Comparison of ENCODE assay signal across 1 cellular context in genomic region chr2:218859994-218860831, GRCh38.
TF ChIP-seq lines count a peak whose summit lies in the region.

No MANE protein-coding gene starts in this region.

TF ChIP-seq in WTC11, 78 proteins besides CTCF, POLR2A, EP300 and RAD21 (continued from another document):
- TF ChIP-seq ARID4B (CRISPR knock-in tag; IDR thresholded peaks at IDR 0.05; ENCODE audit: borderline replicate concordance), result no peak
- no peak for TF ChIP-seq EMX1 (CRISPR knock-in tag; IDR thresholded peaks at IDR 0.05)
- TF ChIP-seq TP53 (CRISPR knock-in tag; IDR thresholded peaks at IDR 0.05), result no peak
- no peak for TF ChIP-seq ZNF138 (CRISPR knock-in tag; conservative IDR thresholded peaks at IDR 0.05)
- TF ChIP-seq FOXJ3 (CRISPR knock-in tag; IDR thresholded peaks at IDR 0.05; ENCODE audit: borderline replicate concordance), result no peak
- no peak for TF ChIP-seq MAX (CRISPR knock-in tag; IDR thresholded peaks at IDR 0.05)
- no peak for TF ChIP-seq OVOL2 (CRISPR knock-in tag; IDR thresholded peaks at IDR 0.05; ENCODE audit: borderline replicate concordance)
- TF ChIP-seq PRDM15 (CRISPR knock-in tag; IDR thresholded peaks at IDR 0.05), result no peak
TF ChIP-seq in WTC11: peak in this region for 0.
